Comparison of ENCODE assay signal across 8 cellular contexts in genomic region chr7:150322114-150322832, GRCh38. TPM values are rescaled to one million over a fixed set of nuclear protein-coding genes. Genes with fewer than 3 reads are reported as not detected.
DNase-seq lines count a peak whose midpoint lies in the region; ATAC-seq and TF ChIP-seq lines count a peak whose summit lies in the region.

No MANE protein-coding gene starts in this region.

- H3K4ac ChIP-seq in trophoblast cell (ENCODE audit: low read depth, low read length), result no peak overlapping the region

- no peak overlapping the region for H3K4me2 ChIP-seq in trophoblast cell (ENCODE audit: low read length)

- no peak overlapping the region for H2BK5ac ChIP-seq in trophoblast cell (ENCODE audit: low read depth, low read length, poor library complexity)

- H3K36me3 ChIP-seq in CD4-positive, CD25-positive, alpha-beta regulatory T cell (ENCODE audit: control insufficient read depth, insufficient read depth, low read length), result peaks cover 14% of the 10 kb centered on the region
- H3K36me3 ChIP-seq in trophoblast cell (ENCODE audit: control insufficient read depth in 1 of 2, insufficient read depth in 2 of 2, low read length in 2 of 2), result no peaks in the 10 kb centered on the region

- H3K23ac ChIP-seq in trophoblast cell (ENCODE audit: low read length), result no peak overlapping the region

- H3K27me3 ChIP-seq in CD4-positive, CD25-positive, alpha-beta regulatory T cell (ENCODE audit: control insufficient read depth, insufficient read depth, low read length), result no peaks in the 10 kb centered on the region
- H3K27me3 ChIP-seq in trophoblast cell (ENCODE audit: insufficient read depth, low read length), result no peaks in the 10 kb centered on the region

- H3K27ac Mint-ChIP-seq in CD4-positive, CD25-positive, alpha-beta regulatory T cell, result peak overlapping the region; percentile 96 to 99 (median 96)

- H2AK5ac ChIP-seq in trophoblast cell (ENCODE audit: low read length), result peak overlapping the region; percentile 89

- peak overlapping the region; percentile 43 for H3K14ac ChIP-seq in trophoblast cell (ENCODE audit: low read length)

- H3K4me3 Mint-ChIP-seq in CD4-positive, CD25-positive, alpha-beta regulatory T cell, result peak overlapping the region; percentile 96 to 99 (median 98)

- WGBS in trophoblast cell (ENCODE audit: extremely low coverage, insufficient coverage, insufficient read length), result no CpG with 5 or more reads among the region's 4 CpGs

- H3K18ac ChIP-seq in trophoblast cell (ENCODE audit: low read length), result no peak overlapping the region

- H3K4me1 ChIP-seq in CD4-positive, CD25-positive, alpha-beta regulatory T cell (ENCODE audit: control insufficient read depth, insufficient read depth, low read length, poor library complexity, severe bottlenecking), result peaks cover 29% of the 10 kb centered on the region
- H3K4me1 ChIP-seq in trophoblast cell (ENCODE audit: control insufficient read depth in 1 of 2, insufficient read depth in 2 of 2, low read length in 2 of 2), result peaks cover 21 to 25% of the 10 kb centered on the region in 2 experiments

- H3K4me3 ChIP-seq in CD4-positive, CD25-positive, alpha-beta regulatory T cell (ENCODE audit: low read depth, low read length), result peak overlapping the region; percentile 90
- H3K4me3 ChIP-seq in coronary artery (peak overlapping the region; percentile 68), trophoblast cell (ENCODE audit: low read depth, low read length) (no peak overlapping the region)

- peak overlapping the region; percentile 55 for H2BK12ac ChIP-seq in trophoblast cell (ENCODE audit: low read length)

- H2AFZ ChIP-seq in trophoblast cell (ENCODE audit: insufficient read depth, low read length, poor library complexity), result no peak overlapping the region

- peak overlapping the region; percentile 17 for H4K91ac ChIP-seq in trophoblast cell (ENCODE audit: low read depth, low read length)

- intact Hi-C loops in sciatic nerve (cut with DNase I), result no loop called here

- H3K36me3 Mint-ChIP-seq in CD4-positive, CD25-positive, alpha-beta regulatory T cell, result peaks cover 35% of the 10 kb centered on the region

- peaks cover 16 to 55% (median 41%) of the 10 kb centered on the region in 4 donors for H3K4me1 Mint-ChIP-seq in CD4-positive, CD25-positive, alpha-beta regulatory T cell

- peak; percentile 59 to 62 for ATAC-seq in CD4-positive, CD25-positive, alpha-beta regulatory T cell (ENCODE audit: low read depth in 2 of 2)
- ATAC-seq in HG02852 (IDR thresholded peaks at IDR 0.05; ENCODE audit: unreplicated experiment), result peak; percentile 24
- ATAC-seq in sciatic nerve, result no peak

- H3K79me2 ChIP-seq in trophoblast cell (ENCODE audit: control insufficient read depth, insufficient read depth, low read length, poor library complexity), result peaks cover 2% of the 10 kb centered on the region

- H3K27ac ChIP-seq in CD4-positive, CD25-positive, alpha-beta regulatory T cell (ENCODE audit: insufficient read depth, low read length, poor library complexity, severe bottlenecking), result peak overlapping the region; percentile 80
- H3K27ac ChIP-seq in VCaP (peak overlapping the region; percentile 98), coronary artery (no peak overlapping the region), trophoblast cell (ENCODE audit: low read depth, low read length) (no peak overlapping the region)

- no peak overlapping the region for H4K8ac ChIP-seq in trophoblast cell (ENCODE audit: low read depth, low read length)

- no peak overlapping the region for H3K9ac ChIP-seq in trophoblast cell (ENCODE audit: low read length)

- no peak for TF ChIP-seq CTCF in VCaP (conservative IDR thresholded peaks at IDR 0.05)
- no peak for TF ChIP-seq CTCF in coronary artery (IDR thresholded peaks at IDR 0.05)

- peak overlapping the region; percentile 70 for H2BK120ac ChIP-seq in trophoblast cell (ENCODE audit: insufficient read depth, low read length, poor library complexity)

- H3K9me3 Mint-ChIP-seq in CD4-positive, CD25-positive, alpha-beta regulatory T cell, result peaks cover 0 to 2% (median 0%) of the 10 kb centered on the region in 7 donors

- no peaks in the 10 kb centered on the region for H3K27me3 Mint-ChIP-seq in CD4-positive, CD25-positive, alpha-beta regulatory T cell

- no peak overlapping the region for H4K12ac ChIP-seq in trophoblast cell (ENCODE audit: low read depth, low read length)

- H3K79me1 ChIP-seq in trophoblast cell (ENCODE audit: low read length), result peaks cover 37% of the 10 kb centered on the region

- peak in 2 of 3 donors; percentile 55 to 92 for DNase-seq in CD4-positive, CD25-positive, alpha-beta regulatory T cell
- DNase-seq in coronary artery (ENCODE audit: low spot score) (no peak), trophoblast cell (peak in 1 of 2 donors; percentile 47), sciatic nerve (ENCODE audit: low spot score) (no peak), amygdala (lab: John Stamatoyannopoulos, UW) (no peak), GM19240 (ENCODE audit: insufficient read length, low spot score) (no peak)

- H3K9me3 ChIP-seq in CD4-positive, CD25-positive, alpha-beta regulatory T cell (ENCODE audit: control insufficient read depth in 2 of 2, low read length in 2 of 2), result no peaks in the 10 kb centered on the region
- peaks cover 3% of the 10 kb centered on the region for H3K9me3 ChIP-seq in trophoblast cell (ENCODE audit: insufficient read depth, low read depth, low read length)

RNA-seq across cellular contexts. Expression of gene LRRC61, which starts 0.9 kb away (rescaled TPM):
- 10.7 TPM for total RNA-seq in CD4-positive, CD25-positive, alpha-beta regulatory T cell
- 10 to 100 TPM; 21.9 to 33.1 (median 25.6) TPM for polyA plus RNA-seq in CD4-positive, CD25-positive, alpha-beta regulatory T cell
- 0.15 and 0.32 TPM in 2 replicates for polyA plus RNA-seq in trophoblast cell (2013)
- 5.8 TPM for total RNA-seq in sciatic nerve

RNA-seq across cellular contexts. Expression of gene ACTR3C, which starts 1.1 kb away (rescaled TPM):
- total RNA-seq in CD4-positive, CD25-positive, alpha-beta regulatory T cell, result 17.2 TPM
- polyA plus RNA-seq in CD4-positive, CD25-positive, alpha-beta regulatory T cell, result 1 to 10 TPM; 4.3 to 5.5 (median 4.8) TPM
- 0.03 and 0.11 TPM in 2 replicates for polyA plus RNA-seq in trophoblast cell (2013)
- 3.3 TPM for total RNA-seq in sciatic nerve

RNA-seq across cellular contexts. Expression of gene RARRES2, which starts 19.2 kb away (rescaled TPM):
- not detected for total RNA-seq in CD4-positive, CD25-positive, alpha-beta regulatory T cell
- polyA plus RNA-seq in CD4-positive, CD25-positive, alpha-beta regulatory T cell, result not detected
- 149 and 152 TPM in 2 replicates for polyA plus RNA-seq in trophoblast cell (2013)
- total RNA-seq in sciatic nerve, result 261 TPM

RNA-seq across cellular contexts. Expression of gene REPIN1, which starts 46.3 kb away (rescaled TPM):
- total RNA-seq in CD4-positive, CD25-positive, alpha-beta regulatory T cell, result 40.3 TPM
- 10 to 100 TPM; 22.5 to 35.2 (median 26.5) TPM for polyA plus RNA-seq in CD4-positive, CD25-positive, alpha-beta regulatory T cell
- 165 and 168 TPM in 2 replicates for polyA plus RNA-seq in trophoblast cell (2013)
- 54.0 TPM for total RNA-seq in sciatic nerve

RNA-seq across cellular contexts. Expression of gene ZNF775, which starts 56.9 kb away (rescaled TPM):
- total RNA-seq in CD4-positive, CD25-positive, alpha-beta regulatory T cell, result 2.9 TPM
- polyA plus RNA-seq in CD4-positive, CD25-positive, alpha-beta regulatory T cell, result 1 to 10 TPM; 2.2 to 7.6 (median 4.1) TPM
- polyA plus RNA-seq in trophoblast cell (2013), result 7.7 TPM in 2 replicates
- total RNA-seq in sciatic nerve, result 11.1 TPM

Comparison
In these comparisons a context has a peak if more than half of its experiments do, and no peak if none do; other contexts are left out.
1. DNase-seq: peak in CD4-positive, CD25-positive, alpha-beta regulatory T cell (2 of 3); none in coronary artery (single experiment), sciatic nerve (single experiment), amygdala (0 of 56) and GM19240 (single experiment).
2. H3K27ac ChIP-seq: peak in CD4-positive, CD25-positive, alpha-beta regulatory T cell (single experiment) and VCaP (single experiment); none in coronary artery (0 of 2) and trophoblast cell (single experiment).
3. RNA of gene RARRES2, which starts 19.2 kb away (total RNA-seq): 261 TPM in sciatic nerve (single experiment); not detected in CD4-positive, CD25-positive, alpha-beta regulatory T cell (single experiment); every median in the first group is over 100 times any median in the second.